In the genomic region with DNA sequence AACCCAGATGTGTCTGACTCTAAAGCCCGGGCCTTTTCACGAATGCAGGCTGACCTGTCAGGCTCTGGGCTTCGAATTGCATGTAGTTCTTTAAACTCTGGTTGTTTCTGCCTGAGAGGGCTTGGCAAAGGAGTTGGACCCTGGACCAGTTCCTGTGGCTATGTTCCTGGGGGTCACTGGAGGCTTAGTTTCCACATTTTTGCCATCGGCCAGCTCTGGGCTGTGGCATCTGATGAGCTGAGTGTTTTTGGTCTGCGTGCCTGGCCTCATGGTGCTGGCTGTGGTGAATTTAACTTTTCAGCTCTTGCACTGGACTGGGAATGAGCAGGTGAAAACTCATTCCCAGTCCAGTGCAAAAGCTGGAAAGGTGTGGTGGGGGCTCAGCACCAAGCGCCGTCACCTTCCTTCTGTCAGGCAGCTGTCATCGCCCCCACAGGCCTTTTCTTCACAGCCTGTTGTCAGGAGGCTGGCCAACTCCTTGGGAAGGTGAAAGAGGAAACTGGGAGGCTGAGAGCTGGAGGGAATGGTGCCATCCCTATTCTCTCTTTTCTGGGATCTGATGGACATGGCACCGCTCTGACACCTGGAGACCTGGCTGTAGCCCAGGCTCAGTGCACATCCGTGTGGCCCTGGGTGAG, we compare ENCODE assay signal across 33 cellular contexts.
"Had no signal": no experiment of that assay in that cellular context is flagged by ENCODE, and none has a peak within 500 bp of the region (broad histone marks: within the 10 kb centered on the region; RNA-seq: fewer than 3 reads in every experiment).

No MANE protein-coding gene starts in this region.

- H3K36me3 Mint-ChIP-seq: activated CD4-positive, alpha-beta memory T cell treated with anti-CD3 and anti-CD28 coated beads for 36 hours; activated naive CD4-positive, alpha-beta T cell treated with anti-CD3 and anti-CD28 coated beads, Interleukin-2, amount 50 U/mL, for 72 hours; brain had no signal

- ATAC-seq: activated naive CD4-positive, alpha-beta T cell treated with anti-CD3 and anti-CD28 coated beads, Interleukin-2, amount 50 U/mL, for 72 hours; activated T-cell treated with anti-CD3 and anti-CD28 coated beads, Interleukin-2, amount 50 U/mL, for 4 hours had no signal

- H3K9me3 ChIP-seq: SJSA1 had no signal

- H3K4me3 Mint-ChIP-seq: activated B cell treated with CpG ODN at 0.5 μM for 24 hours; activated CD4-positive, alpha-beta memory T cell treated with anti-CD3 and anti-CD28 coated beads for 36 hours; activated naive CD4-positive, alpha-beta T cell treated with anti-CD3 and anti-CD28 coated beads for 36 hours; activated T-cell treated with anti-CD3 and anti-CD28 coated beads, Interleukin-2, amount 50 U/mL, for 4 hours; activated T-helper 1 cell treated with anti-CD3 and anti-CD28 coated beads, Interleukin-12 subunit alpha, Interleukin-12 subunit beta, Interleukin-2, Interleukin-4 antibody, amounts not matched to agents 30 ng/mL and 10 ng/mL and 1 ng/mL, durations not matched to agents 14 hours and 24 hours and 36 hours; brain; central memory CD8-positive, alpha-beta T cell had no signal

- H3K4me3 ChIP-seq: PC-9, SJSA1 had no signal

- H3K9me3 Mint-ChIP-seq: activated B cell treated with CpG ODN at 0.5 μM for 24 hours; activated CD4-positive, alpha-beta memory T cell treated with anti-CD3 and anti-CD28 coated beads for 36 hours; activated naive CD4-positive, alpha-beta T cell treated with anti-CD3 and anti-CD28 coated beads for 36 hours; activated naive CD4-positive, alpha-beta T cell treated with anti-CD3 and anti-CD28 coated beads, Interleukin-2, amount 50 U/mL, for 72 hours; activated T-cell treated with anti-CD3 and anti-CD28 coated beads, Interleukin-2, amount 50 U/mL, for 4 hours; activated T-helper 1 cell treated with anti-CD3 and anti-CD28 coated beads, Interleukin-12 subunit alpha, Interleukin-12 subunit beta, Interleukin-2, Interleukin-4 antibody, amounts not matched to agents 30 ng/mL and 10 ng/mL and 1 ng/mL, durations not matched to agents 14 hours and 24 hours and 36 hours; central memory CD8-positive, alpha-beta T cell had no signal

- H3K36me3 ChIP-seq: SJSA1 had no signal

- H3K4me1 ChIP-seq: SJSA1 had no signal

- DNase-seq: activated B cell treated with CpG ODN at 0.5 μM for 24 hours; activated CD4-positive, alpha-beta memory T cell treated with anti-CD3 and anti-CD28 coated beads for 36 hours; activated CD4-positive, alpha-beta T cell treated with anti-CD3 and anti-CD28 coated beads for 4 hours; activated CD4-positive, alpha-beta T cell treated with anti-CD3 and anti-CD28 coated beads, Interleukin-2, amount 50 U/mL, for 1 hour; activated CD4-positive, CD25-positive, alpha-beta regulatory T cell treated with anti-CD3 and anti-CD28 coated beads, Interleukin-2, amount 50 U/mL, for 72 hours; activated CD8-positive, alpha-beta memory T cell treated with anti-CD3 and anti-CD28 coated beads, Interleukin-2, amount 50 U/mL, for 4 hours; activated gamma-delta T cell treated with Interleukin-2 at 50 U/mL for 16 hours; activated naive CD4-positive, alpha-beta T cell treated with anti-CD3 and anti-CD28 coated beads for 36 hours; activated T-cell treated with anti-CD3 and anti-CD28 coated beads for 4 hours; activated T-cell treated with anti-CD3 and anti-CD28 coated beads, Interleukin-2, amount 50 U/mL, for 4 hours; anterior cingulate cortex; MM.1S; NCI-H1092; NCI-H1436 treated with DMSO at 0.1 percent for 48 hours; NCI-H1694 treated with DMSO at 0.1 percent for 48 hours; NCI-H2029; NCI-H510A; NCI-H526; NCI-H748 treated with DMSO at 0.1 percent for 48 hours; NK-92 treated with Interleukin-12 subunit alpha and Interleukin-12 subunit beta, amount 100 ng/mL, for 24 hours; PC-9; SHP77 treated with DMSO at 0.1 percent for 48 hours; SW 1271; T-helper 1 cell; T-helper 2 cell; T-helper 9 cell had no signal

- H3K27ac Mint-ChIP-seq: activated B cell treated with CpG ODN at 0.5 μM for 24 hours; activated CD4-positive, alpha-beta memory T cell treated with anti-CD3 and anti-CD28 coated beads for 36 hours; activated naive CD4-positive, alpha-beta T cell treated with anti-CD3 and anti-CD28 coated beads for 36 hours; activated naive CD4-positive, alpha-beta T cell treated with anti-CD3 and anti-CD28 coated beads, Interleukin-2, amount 50 U/mL, for 72 hours; activated T-helper 1 cell treated with anti-CD3 and anti-CD28 coated beads, Interleukin-12 subunit alpha, Interleukin-12 subunit beta, Interleukin-2, Interleukin-4 antibody, amounts not matched to agents 30 ng/mL and 10 ng/mL and 1 ng/mL, durations not matched to agents 14 hours and 24 hours and 36 hours; brain had no signal

- H3K27me3 Mint-ChIP-seq: activated B cell treated with CpG ODN at 0.5 μM for 24 hours had no signal

- H3K4me1 Mint-ChIP-seq: activated B cell treated with CpG ODN at 0.5 μM for 24 hours; brain; central memory CD8-positive, alpha-beta T cell had no signal

- H3K27me3 ChIP-seq: SJSA1 had no signal

- H3K27ac ChIP-seq: KMS-11, PC-9, SJSA1, VCaP had no signal
